14 cellular contexts compared by ENCODE assay signal in the genomic region with DNA sequence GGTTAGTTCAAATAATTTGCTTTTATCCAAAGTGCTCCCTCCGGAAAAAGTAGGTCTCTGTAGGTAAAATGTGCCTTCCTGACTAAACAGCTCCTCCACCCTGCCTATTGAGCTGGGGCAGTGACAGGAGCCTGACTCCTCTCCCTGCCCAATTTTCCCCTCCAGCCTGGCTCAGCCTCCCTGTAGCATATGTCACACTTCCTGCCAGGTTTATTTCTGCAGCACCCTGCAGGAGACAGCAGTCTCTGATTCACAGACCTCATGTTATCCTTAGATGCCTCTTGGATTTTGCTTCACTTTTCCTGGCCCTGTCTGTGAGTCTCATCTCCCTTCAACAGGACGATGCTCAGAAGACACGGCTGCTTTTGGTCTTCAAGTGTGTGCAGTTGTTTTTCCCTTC. TPM values are rescaled to one million over a fixed set of nuclear protein-coding genes. Genes with fewer than 3 reads are reported as not detected.
DNase-seq lines count a peak whose midpoint lies in the region; ATAC-seq and TF ChIP-seq lines count a peak whose summit lies in the region.
"Had no signal": no experiment of that assay in that cellular context is flagged by ENCODE, and none has a peak within 500 bp of the region (broad histone marks: within the 10 kb centered on the region; RNA-seq: fewer than 3 reads in every experiment).

No MANE protein-coding gene starts in this region.

- H3K27ac Mint-ChIP-seq in neural crest cell (ENCODE audit: unreplicated experiment), result peak overlapping the region; percentile 44
- H3K27ac Mint-ChIP-seq in effector memory CD8-positive, alpha-beta T cell, result no peak overlapping the region
- H3K27ac Mint-ChIP-seq: natural killer cell had no signal

- H3K9me3 Mint-ChIP-seq in neural crest cell, result no peaks in the 10 kb centered on the region
- H3K9me3 Mint-ChIP-seq in effector memory CD8-positive, alpha-beta T cell, result no peaks in the 10 kb centered on the region
- H3K9me3 Mint-ChIP-seq: CD8-positive, alpha-beta memory T cell; natural killer cell had no signal

- DNase-seq in DMS 273 treated with DMSO at 0.1 percent for 48 hours (lab: John Stamatoyannopoulos, UW) (peak; percentile 25), NCI-H1694 treated with DMSO at 0.1 percent for 48 hours (lab: John Stamatoyannopoulos, UW) (peak; percentile 66), dorsolateral prefrontal cortex (peak in 7 of 10 donors; percentile 25 to 88 (median 61)), neural crest cell (ENCODE audit: low read depth, low spot score) (no peak)
- DNase-seq in effector CD8-positive, alpha-beta T cell (lab: John Stamatoyannopoulos, UW), result no peak
- DNase-seq in activated CD4-positive, CD25-positive, alpha-beta regulatory T cell (lab: John Stamatoyannopoulos, UW), result no peak
- no peak for DNase-seq in effector memory CD8-positive, alpha-beta T cell
- DNase-seq: activated CD4-positive, alpha-beta T cell treated with anti-CD3 and anti-CD28 coated beads, Interleukin-2, amount 50 U/mL, for 48 hours; CD8-positive, alpha-beta memory T cell; natural killer cell; stimulated activated CD4-positive, alpha-beta T cell treated with anti-CD3 and anti-CD28 coated beads, Interleukin-4, amount 100 ng/mL, for 4 hours had no signal

- H3K27me3 Mint-ChIP-seq in neural crest cell (ENCODE audit: low read depth), result no peaks in the 10 kb centered on the region
- no peaks in the 10 kb centered on the region for H3K27me3 Mint-ChIP-seq in effector memory CD8-positive, alpha-beta T cell
- H3K27me3 Mint-ChIP-seq: CD8-positive, alpha-beta memory T cell had no signal

- TF ChIP-seq CTCF in dorsolateral prefrontal cortex (IDR thresholded peaks at IDR 0.05 in 54 of 56, conservative IDR thresholded peaks at IDR 0.05 in 2 of 56; ENCODE audit: low read depth in 1 of 56, partially characterized antibody in 56 of 56) (no peak), neural crest cell (conservative IDR thresholded peaks at IDR 0.05) (no peak)

- H3K27ac ChIP-seq in dorsolateral prefrontal cortex, result peak overlapping the region in 45 of 59 donors; percentile 1 to 86 (median 58)
- H3K27ac ChIP-seq: SJCRH30, tibial nerve had no signal

- H3K4me1 Mint-ChIP-seq in neural crest cell, result peaks cover 29% of the 10 kb centered on the region
- no peaks in the 10 kb centered on the region for H3K4me1 Mint-ChIP-seq in effector memory CD8-positive, alpha-beta T cell (ENCODE audit: low read depth in 2 of 2)
- H3K4me1 Mint-ChIP-seq: CD8-positive, alpha-beta memory T cell had no signal

- no peak overlapping the region for H3K4me3 ChIP-seq in dorsolateral prefrontal cortex
- H3K4me3 ChIP-seq: SJCRH30, tibial nerve had no signal

- ATAC-seq in activated CD4-positive, CD25-positive, alpha-beta regulatory T cell treated with anti-CD3 and anti-CD28 coated beads, Interleukin-2, amount 50 U/mL, for 24 hours, result no peak
- no peak for ATAC-seq in effector memory CD8-positive, alpha-beta T cell (replicated peaks)
- ATAC-seq: natural killer cell had no signal

- H3K4me3 Mint-ChIP-seq in neural crest cell, result no peak overlapping the region
- no peak overlapping the region for H3K4me3 Mint-ChIP-seq in effector memory CD8-positive, alpha-beta T cell
- H3K4me3 Mint-ChIP-seq: CD8-positive, alpha-beta memory T cell; natural killer cell had no signal

- H3K36me3 Mint-ChIP-seq in neural crest cell (ENCODE audit: low read depth), result peaks cover 6% of the 10 kb centered on the region
- H3K36me3 Mint-ChIP-seq in effector memory CD8-positive, alpha-beta T cell (ENCODE audit: insufficient read depth), result peaks cover 24% of the 10 kb centered on the region

- H3K27me3 ChIP-seq in dorsolateral prefrontal cortex, result no peaks in the 10 kb centered on the region
- H3K27me3 ChIP-seq: SJCRH30, tibial nerve had no signal

- intact Hi-C loops in dorsolateral prefrontal cortex (cut with DNase I), result loop anchor here in 1 of 2 donors (2.0 kb wide), 1 partner anchor 50 kb away; no protein-coding TSS in a partner anchor

RNA-seq across cellular contexts. Expression of a gene that starts 33.5 kb away (rescaled TPM):
- total RNA-seq in dorsolateral prefrontal cortex (10 to 100 TPM; 18.6 to 85.7 (median 43.3) TPM), neural crest cell (19.3 and 21.7 TPM in 2 replicates)

Comparison
In these comparisons a context has a peak if more than half of its experiments do, and no peak if none do; other contexts are left out.
1. DNase-seq: peak in DMS 273 treated with DMSO at 0.1 percent for 48 hours (single experiment), NCI-H1694 treated with DMSO at 0.1 percent for 48 hours (single experiment) and dorsolateral prefrontal cortex (7 of 10); none in neural crest cell (single experiment), effector CD8-positive, alpha-beta T cell (single experiment), activated CD4-positive, CD25-positive, alpha-beta regulatory T cell (0 of 4) and effector memory CD8-positive, alpha-beta T cell (0 of 3).